In the genomic region with DNA sequence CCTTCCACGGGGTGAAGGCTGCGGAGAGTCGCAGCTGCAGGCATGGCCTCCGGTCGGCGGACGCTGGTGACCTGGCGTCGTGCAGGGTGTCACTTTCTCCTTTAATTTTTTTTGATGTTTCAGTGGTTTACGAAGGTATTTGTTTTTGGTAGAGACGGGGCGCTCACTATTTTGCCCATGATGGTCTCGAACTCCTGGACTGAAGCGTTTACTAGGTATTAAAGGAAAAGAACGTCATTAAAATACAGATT, we compare ENCODE assay signal across 8 cellular contexts. TPM values are rescaled to one million over a fixed set of nuclear protein-coding genes. Genes with fewer than 3 reads are reported as not detected.
DNase-seq lines count a peak whose midpoint lies in the region; ATAC-seq and TF ChIP-seq lines count a peak whose summit lies in the region.

No MANE protein-coding gene starts in this region.

- no peak overlapping the region for H2AK5ac ChIP-seq in trophoblast cell (ENCODE audit: low read length)

- H4K12ac ChIP-seq in trophoblast cell (ENCODE audit: low read depth, low read length): no peak overlapping the region

- H3K23ac ChIP-seq in trophoblast cell (ENCODE audit: low read length): no peak overlapping the region

- peak overlapping the region; percentile 26; the same call in 1 of the 2 replicates for H3K4me3 ChIP-seq in GM08714 (ENCODE audit: low read length)
- peak overlapping the region; percentile 51 for H3K4me3 ChIP-seq in RWPE2 (ENCODE audit: severe bottlenecking)
- peak overlapping the region; percentile 20 for H3K4me3 ChIP-seq in endocrine pancreas (ENCODE audit: control insufficient read depth, insufficient read depth, low read length)
- H3K4me3 ChIP-seq in trophoblast cell (ENCODE audit: low read depth, low read length): no peak overlapping the region

- peaks cover 8% of the 10 kb centered on the region for H3K79me1 ChIP-seq in trophoblast cell (ENCODE audit: low read length)

- H2BK120ac ChIP-seq in trophoblast cell (ENCODE audit: insufficient read depth, low read length, poor library complexity): no peak overlapping the region

- H4K91ac ChIP-seq in trophoblast cell (ENCODE audit: low read depth, low read length): no peak overlapping the region

- no peak overlapping the region for H3K4ac ChIP-seq in trophoblast cell (ENCODE audit: low read depth, low read length)

- H3K9ac ChIP-seq in endocrine pancreas (ENCODE audit: control insufficient read depth, insufficient read depth, low read length) (no peak overlapping the region), trophoblast cell (ENCODE audit: low read length) (no peak overlapping the region)

- H3K79me2 ChIP-seq in trophoblast cell (ENCODE audit: control insufficient read depth, insufficient read depth, low read length, poor library complexity): peaks cover 3% of the 10 kb centered on the region

- no peak for ATAC-seq in RWPE2 (ENCODE audit: low read depth)
- ATAC-seq in HG03354 (IDR thresholded peaks at IDR 0.05; ENCODE audit: poor library complexity, severe bottlenecking, unreplicated experiment): no peak
- no peak for ATAC-seq in HG02970 (IDR thresholded peaks at IDR 0.05; ENCODE audit: low FRiP score, unreplicated experiment)

- H2AFZ ChIP-seq in trophoblast cell (ENCODE audit: insufficient read depth, low read length, poor library complexity): no peak overlapping the region

- no peak overlapping the region for H4K8ac ChIP-seq in trophoblast cell (ENCODE audit: low read depth, low read length)

- H3K4me1 ChIP-seq in RWPE2 (ENCODE audit: insufficient read depth, poor library complexity, severe bottlenecking) (no peaks in the 10 kb centered on the region), endocrine pancreas (ENCODE audit: control insufficient read depth, insufficient read depth, low read length) (no peaks in the 10 kb centered on the region), trophoblast cell (ENCODE audit: control insufficient read depth in 1 of 2, insufficient read depth in 2 of 2, low read length in 2 of 2) (peaks cover 4 to 10% of the 10 kb centered on the region in 2 experiments)

- H3K18ac ChIP-seq in trophoblast cell (ENCODE audit: low read length): no peak overlapping the region

- H3K36me3 ChIP-seq in RWPE2 (ENCODE audit: low read depth) (no peaks in the 10 kb centered on the region), endocrine pancreas (ENCODE audit: control insufficient read depth, insufficient read depth, low read length) (no peaks in the 10 kb centered on the region), trophoblast cell (ENCODE audit: control insufficient read depth in 1 of 2, insufficient read depth in 2 of 2, low read length in 2 of 2) (no peaks in the 10 kb centered on the region)

- H3K14ac ChIP-seq in trophoblast cell (ENCODE audit: low read length): no peak overlapping the region

- H2BK12ac ChIP-seq in trophoblast cell (ENCODE audit: low read length): no peak overlapping the region

- H3K9me3 ChIP-seq in RWPE2 (ENCODE audit: severe bottlenecking) (no peaks in the 10 kb centered on the region), endocrine pancreas (ENCODE audit: control insufficient read depth, low read length) (no peaks in the 10 kb centered on the region), trophoblast cell (ENCODE audit: insufficient read depth, low read depth, low read length) (no peaks in the 10 kb centered on the region)

- no peak for TF ChIP-seq CTCF in RWPE2 (IDR thresholded peaks at IDR 0.05; ENCODE audit: poor library complexity, severe bottlenecking)

- no peak for DNase-seq in RWPE2 (ENCODE audit: low spot score)
- no peak for DNase-seq in trophoblast cell
- no peak for DNase-seq in EL
- no peak for DNase-seq in activated gamma-delta T cell (lab: John Stamatoyannopoulos, UW)

- H3K27ac ChIP-seq in RWPE2 (ENCODE audit: poor library complexity, severe bottlenecking) (peak overlapping the region; percentile 39), trophoblast cell (ENCODE audit: low read depth, low read length) (no peak overlapping the region)

- no peaks in the 10 kb centered on the region for H3K27me3 ChIP-seq in RWPE2 (ENCODE audit: insufficient read depth, poor library complexity, severe bottlenecking)
- H3K27me3 ChIP-seq in endocrine pancreas (ENCODE audit: control insufficient read depth, insufficient read depth, low read length): no peaks in the 10 kb centered on the region
- H3K27me3 ChIP-seq in trophoblast cell (ENCODE audit: insufficient read depth, low read length): no peaks in the 10 kb centered on the region

- no peak overlapping the region for H2BK5ac ChIP-seq in trophoblast cell (ENCODE audit: low read depth, low read length, poor library complexity)

- no CpG with 5 or more reads among the region's 15 CpGs for WGBS in trophoblast cell (ENCODE audit: extremely low coverage, insufficient coverage, insufficient read length)

- H3K4me2 ChIP-seq in trophoblast cell (ENCODE audit: low read length): peak overlapping the region; percentile 77

RNA-seq across cellular contexts. Expression of a gene that starts 17.1 kb away (rescaled TPM):
- polyA plus RNA-seq in trophoblast cell (2013): 8.3 and 8.5 TPM in 2 replicates

RNA-seq across cellular contexts. Expression of a gene that starts 36.1 kb away (rescaled TPM):
- polyA plus RNA-seq in trophoblast cell (2013): 0.06 TPM in 1 of 2 replicates, not detected in the other

RNA-seq across cellular contexts. Expression of a gene that starts 39.6 kb away (rescaled TPM):
- polyA plus RNA-seq in trophoblast cell (2013): 8.4 and 8.7 TPM in 2 replicates

RNA-seq across cellular contexts. Expression of a gene that starts 52.9 kb away (rescaled TPM):
- polyA plus RNA-seq in trophoblast cell (2013): 0.33 and 0.34 TPM in 2 replicates
